ENCODE assay signal across 23 cellular contexts in the genomic region with DNA sequence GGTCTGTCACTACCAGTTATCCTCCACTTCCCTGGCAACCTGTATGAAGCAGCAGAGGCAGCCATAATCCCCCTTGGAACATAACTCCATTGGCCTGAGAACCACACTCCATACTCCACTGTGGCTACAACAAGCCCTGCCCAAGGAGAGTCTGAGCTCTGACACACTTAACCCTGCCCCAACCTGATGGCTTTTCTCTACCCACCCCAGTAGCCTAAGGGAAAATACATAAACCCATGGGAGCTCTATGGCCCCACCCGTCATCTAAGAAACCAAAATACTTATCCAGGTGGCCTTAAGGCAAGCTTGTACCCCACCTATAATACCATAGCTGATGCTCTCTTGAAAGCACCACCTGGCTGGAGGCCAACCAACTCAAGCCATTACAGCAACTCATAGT.
DNase-seq lines count a peak whose midpoint lies in the region; ATAC-seq and TF ChIP-seq lines count a peak whose summit lies in the region.
"Had no signal": no experiment of that assay in that cellular context is flagged by ENCODE, and none has a peak within 500 bp of the region (broad histone marks: within the 10 kb centered on the region; RNA-seq: fewer than 3 reads in every experiment).

No MANE protein-coding gene starts in this region.

- no peak overlapping the region for H3K4me2 ChIP-seq in trophoblast cell (ENCODE audit: low read length)
- H3K4me2 ChIP-seq: BLaER1 had no signal

- no peak overlapping the region for H2BK120ac ChIP-seq in trophoblast cell (ENCODE audit: insufficient read depth, low read length, poor library complexity)

- H4K8ac ChIP-seq in trophoblast cell (ENCODE audit: low read depth, low read length): no peak overlapping the region

- no peak overlapping the region for H3K27ac Mint-ChIP-seq in endodermal cell
- H3K27ac Mint-ChIP-seq: CD14-positive monocyte; CD4-positive, alpha-beta memory T cell; CD4-positive, CD25-positive, alpha-beta regulatory T cell; CD8-positive, alpha-beta memory T cell had no signal

- no peak overlapping the region for H3K4me3 Mint-ChIP-seq in endodermal cell
- H3K4me3 Mint-ChIP-seq: CD14-positive monocyte; CD4-positive, alpha-beta memory T cell; CD4-positive, CD25-positive, alpha-beta regulatory T cell; CD8-positive, alpha-beta memory T cell had no signal

- no peaks in the 10 kb centered on the region for H3K36me3 Mint-ChIP-seq in endodermal cell (ENCODE audit: low read depth)
- H3K36me3 Mint-ChIP-seq: CD14-positive monocyte; CD4-positive, alpha-beta memory T cell; CD4-positive, CD25-positive, alpha-beta regulatory T cell; CD8-positive, alpha-beta memory T cell had no signal

- H3K9ac ChIP-seq in endodermal cell (ENCODE audit: extremely low read depth, low read length, poor library complexity, severe bottlenecking) (no peak overlapping the region), trophoblast cell (ENCODE audit: low read length) (no peak overlapping the region)
- H3K9ac ChIP-seq: BLaER1 had no signal

- H3K79me1 ChIP-seq in trophoblast cell (ENCODE audit: low read length): no peaks in the 10 kb centered on the region

- H3K4me1 ChIP-seq in endodermal cell (ENCODE audit: control insufficient read depth, insufficient read depth, low read length) (no peaks in the 10 kb centered on the region), trophoblast cell (ENCODE audit: control insufficient read depth in 1 of 2, insufficient read depth in 2 of 2, low read length in 2 of 2) (no peaks in the 10 kb centered on the region)
- H3K4me1 ChIP-seq: BE2C, BLaER1 had no signal

- H3K9me3 ChIP-seq in endodermal cell (ENCODE audit: control insufficient read depth, low read length): peaks cover 21% of the 10 kb centered on the region
- peaks cover 5% of the 10 kb centered on the region for H3K9me3 ChIP-seq in trophoblast cell (ENCODE audit: insufficient read depth, low read depth, low read length)
- H3K9me3 ChIP-seq: BE2C had no signal

- no peak overlapping the region for H2BK12ac ChIP-seq in trophoblast cell (ENCODE audit: low read length)

- no peak overlapping the region for H4K12ac ChIP-seq in trophoblast cell (ENCODE audit: low read depth, low read length)

- no peaks in the 10 kb centered on the region for H3K27me3 ChIP-seq in endodermal cell (ENCODE audit: control insufficient read depth, insufficient read depth, low read length, poor library complexity, severe bottlenecking)
- no peaks in the 10 kb centered on the region for H3K27me3 ChIP-seq in trophoblast cell (ENCODE audit: insufficient read depth, low read length)
- H3K27me3 ChIP-seq: BE2C, BLaER1 had no signal

- no peaks in the 10 kb centered on the region for H3K27me3 Mint-ChIP-seq in endodermal cell (ENCODE audit: insufficient read depth)
- H3K27me3 Mint-ChIP-seq: CD4-positive, alpha-beta memory T cell; CD4-positive, CD25-positive, alpha-beta regulatory T cell; CD8-positive, alpha-beta memory T cell had no signal

- WGBS in endodermal cell (ENCODE audit: insufficient coverage in 1 of 2, insufficient read length in 1 of 2), 2 experiments: 93% methylated on average over 1 of the region's 1 CpG; no CpG with 5 or more reads in 1 of the 2 experiments
- no CpG with 5 or more reads among the region's 1 CpG for WGBS in trophoblast cell (ENCODE audit: extremely low coverage, insufficient coverage, insufficient read length)

- H2AK5ac ChIP-seq in trophoblast cell (ENCODE audit: low read length): no peak overlapping the region

- no peak overlapping the region for H2BK5ac ChIP-seq in trophoblast cell (ENCODE audit: low read depth, low read length, poor library complexity)

- no peak for TF ChIP-seq CTCF in endodermal cell (conservative IDR thresholded peaks at IDR 0.05)

- no peak overlapping the region for H4K91ac ChIP-seq in trophoblast cell (ENCODE audit: low read depth, low read length)

- H3K36me3 ChIP-seq in endodermal cell (ENCODE audit: control insufficient read depth, insufficient read depth, low read length) (no peaks in the 10 kb centered on the region), trophoblast cell (ENCODE audit: control insufficient read depth in 1 of 2, insufficient read depth in 2 of 2, low read length in 2 of 2) (no peaks in the 10 kb centered on the region)
- H3K36me3 ChIP-seq: BE2C, BLaER1 had no signal

- H3K4me3 ChIP-seq in endodermal cell (ENCODE audit: low read length): peak overlapping the region; percentile 26
- H3K4me3 ChIP-seq in trophoblast cell (ENCODE audit: low read depth, low read length): no peak overlapping the region
- H3K4me3 ChIP-seq: BLaER1, GM12878 had no signal

- no peaks in the 10 kb centered on the region for H3K79me2 ChIP-seq in trophoblast cell (ENCODE audit: control insufficient read depth, insufficient read depth, low read length, poor library complexity)

- H3K9me3 Mint-ChIP-seq in endodermal cell: peaks cover 15% of the 10 kb centered on the region

- no peak overlapping the region for H2AFZ ChIP-seq in trophoblast cell (ENCODE audit: insufficient read depth, low read length, poor library complexity)

- no peak overlapping the region for H3K23ac ChIP-seq in trophoblast cell (ENCODE audit: low read length)

- no peak for DNase-seq in endodermal cell
- DNase-seq in iPS-NIHi7 (ENCODE audit: extremely low spot score): no peak
- no peak for DNase-seq in NCI-H82 (lab: John Stamatoyannopoulos, UW)
- DNase-seq in trophoblast cell: no peak
- DNase-seq: 8988T; ACHN; BE2C; C1 segment of cervical spinal cord; CD4-positive, alpha-beta memory T cell; CD4-positive, CD25-positive, alpha-beta regulatory T cell; CD8-positive, alpha-beta memory T cell; COR-L47; DMS 273 treated with DMSO at 0.1 percent for 48 hours; DMS153; DMS53; DMS79; DND-41; EL; GDM1 had no signal

- H3K4me1 Mint-ChIP-seq in endodermal cell: no peaks in the 10 kb centered on the region
- H3K4me1 Mint-ChIP-seq: CD14-positive monocyte; CD4-positive, alpha-beta memory T cell; CD4-positive, CD25-positive, alpha-beta regulatory T cell; CD8-positive, alpha-beta memory T cell had no signal

- no peak overlapping the region for H3K27ac ChIP-seq in endodermal cell (ENCODE audit: low read depth, low read length)
- no peak overlapping the region for H3K27ac ChIP-seq in trophoblast cell (ENCODE audit: low read depth, low read length)
- H3K27ac ChIP-seq: BLaER1 had no signal

- H3K18ac ChIP-seq in trophoblast cell (ENCODE audit: low read length): no peak overlapping the region

- H3K14ac ChIP-seq in trophoblast cell (ENCODE audit: low read length): no peak overlapping the region

- no peak overlapping the region for H3K4ac ChIP-seq in trophoblast cell (ENCODE audit: low read depth, low read length)

- peak; percentile 94 for ATAC-seq in esophagus mucosa
- ATAC-seq: GM12878 had no signal
